ENCODE assay signal across 11 cellular contexts in the genomic region with DNA sequence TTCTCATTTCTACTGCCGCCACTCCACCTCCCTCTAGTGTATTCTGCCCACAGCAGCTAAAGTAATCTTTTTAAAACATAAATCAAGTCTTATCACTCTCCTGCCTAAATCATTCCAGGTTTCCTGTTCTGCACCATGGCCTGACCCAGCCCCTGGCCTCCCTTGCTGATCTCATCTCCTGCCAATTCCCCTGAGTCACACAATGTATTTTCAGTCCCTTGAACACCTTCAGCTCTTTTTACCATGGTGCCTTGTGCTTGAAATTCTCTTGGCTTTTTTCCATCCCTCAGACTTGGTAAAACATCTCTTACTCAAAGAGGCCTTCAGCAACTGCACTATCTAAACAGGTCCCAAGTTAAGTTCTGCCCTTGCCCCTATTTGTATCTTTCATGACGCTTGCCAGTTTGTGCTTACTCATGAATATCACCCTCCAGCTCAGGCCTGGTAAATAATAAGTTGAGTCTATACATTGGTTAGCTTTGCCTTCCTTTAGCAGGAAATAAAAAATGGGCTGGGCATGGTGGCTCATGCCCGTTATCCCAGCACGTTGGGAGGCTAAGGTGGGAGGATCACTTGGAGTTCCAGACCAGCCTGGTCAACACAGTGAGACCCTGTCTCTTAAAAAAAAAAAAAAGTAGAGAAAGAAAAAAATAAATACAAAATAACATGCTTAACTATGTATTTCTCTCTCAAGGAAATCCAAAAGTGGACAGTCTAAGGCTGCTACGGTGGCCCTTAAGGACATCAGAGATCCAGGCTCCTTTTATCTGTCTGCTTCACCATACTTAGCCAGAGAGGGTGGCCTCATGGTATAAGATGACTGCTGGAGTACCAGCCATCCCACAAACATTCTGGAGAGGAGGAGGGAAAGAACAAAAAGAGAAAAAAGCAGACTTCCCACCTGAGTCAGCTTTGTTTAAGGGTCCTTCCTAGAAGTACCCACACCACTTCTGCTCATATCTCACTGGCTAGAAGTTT.
DNase-seq lines count a peak whose midpoint lies in the region; ATAC-seq and TF ChIP-seq lines count a peak whose summit lies in the region.
"Had no signal": no experiment of that assay in that cellular context is flagged by ENCODE, and none has a peak within 500 bp of the region (broad histone marks: within the 10 kb centered on the region; RNA-seq: fewer than 3 reads in every experiment).

No MANE protein-coding gene starts in this region.

- intact Hi-C loops in PC-3 (cut with micrococcal nuclease): no loop called here

- H3K27me3 Mint-ChIP-seq in mesothelial cell of epicardium (ENCODE audit: low read depth): no peaks in the 10 kb centered on the region
- no peaks in the 10 kb centered on the region for H3K27me3 Mint-ChIP-seq in effector memory CD8-positive, alpha-beta T cell
- H3K27me3 Mint-ChIP-seq: activated CD4-positive, alpha-beta T cell treated with anti-CD3 and anti-CD28 coated beads for 36 hours; memory B cell had no signal

- peaks cover 18% of the 10 kb centered on the region for H3K9me3 Mint-ChIP-seq in mesothelial cell of epicardium
- no peaks in the 10 kb centered on the region for H3K9me3 Mint-ChIP-seq in effector memory CD8-positive, alpha-beta T cell
- H3K9me3 Mint-ChIP-seq: memory B cell had no signal

- H3K27ac ChIP-seq in PC-3 (ENCODE audit: low read length) (peak overlapping the region; percentile 72), epithelial cell of prostate (peak overlapping the region; percentile 63)

- peaks cover 17% of the 10 kb centered on the region for H3F3A ChIP-seq in PC-3 (ENCODE audit: low read length, unreplicated experiment)

- peak overlapping the region; percentile 42 for H3K4me2 ChIP-seq in PC-3 (ENCODE audit: low read length)

- POLR2A ChIA-PET in PC-3 (lab: Charles Lee; ENCODE audit: unreplicated experiment) (interaction anchor here (0.6 kb wide), 1 partner anchor 143 kb away, joined by 3 read pairs; no protein-coding TSS in a partner anchor), HEK293T (lab: Yijun Ruan, JAX) (interaction anchor here (0.9 to 1.2 kb wide), 2 partner anchors 62 kb away, joined by 3 read pairs; a partner anchor contains a TSS)

- ATAC-seq in PC-3: peak; percentile 99
- ATAC-seq in GM19328 (IDR thresholded peaks at IDR 0.05; ENCODE audit: unreplicated experiment): no peak
- no peak for ATAC-seq in effector memory CD8-positive, alpha-beta T cell (replicated peaks)
- ATAC-seq: activated CD4-positive, alpha-beta T cell treated with anti-CD3 and anti-CD28 coated beads for 36 hours had no signal

- TF ChIP-seq CTCF in AG09319 (IDR thresholded peaks at IDR 0.05; ENCODE audit: low read depth, low read length) (no peak), PC-3 (conservative IDR thresholded peaks at IDR 0.05; ENCODE audit: low read depth, low read length) (no peak), mesothelial cell of epicardium (IDR thresholded peaks at IDR 0.05; ENCODE audit: unreplicated experiment) (no peak)

- H3K36me3 ChIP-seq in PC-3 (ENCODE audit: low read depth, low read length): peaks cover 49% of the 10 kb centered on the region

- no peak overlapping the region for H3K4me3 ChIP-seq in PC-3 (ENCODE audit: low read length)

- DNase-seq in AG09319 (ENCODE audit: extremely low read depth, low read depth): peak; percentile 23
- peak; percentile 97 for DNase-seq in PC-3
- DNase-seq in epithelial cell of prostate (ENCODE audit: low read depth, low spot score): peak; percentile 49
- DNase-seq in mesothelial cell of epicardium (ENCODE audit: low spot score in 2 of 2, unreplicated experiment in 2 of 2): no peak
- no peak for DNase-seq in HEK293T (ENCODE audit: extremely low spot score)
- no peak for DNase-seq in effector memory CD8-positive, alpha-beta T cell
- DNase-seq in DMS114 treated with DMSO at 0.1 percent for 48 hours (lab: John Stamatoyannopoulos, UW; ENCODE audit: unreplicated experiment): no peak
- DNase-seq: activated CD4-positive, alpha-beta T cell treated with anti-CD3 and anti-CD28 coated beads for 36 hours; DMS153 had no signal

- H4K20me1 ChIP-seq in PC-3 (ENCODE audit: low read length): no peaks in the 10 kb centered on the region

- H2AFZ ChIP-seq in PC-3 (ENCODE audit: low read length): no peak overlapping the region

- peak overlapping the region; percentile 62 for H3K27ac Mint-ChIP-seq in mesothelial cell of epicardium
- peak overlapping the region in 1 of 2 donors; percentile 6 for H3K27ac Mint-ChIP-seq in effector memory CD8-positive, alpha-beta T cell
- H3K27ac Mint-ChIP-seq: activated CD4-positive, alpha-beta T cell treated with anti-CD3 and anti-CD28 coated beads for 36 hours; memory B cell had no signal

- no peaks in the 10 kb centered on the region for H3K9me2 ChIP-seq in PC-3 (replicated peaks; ENCODE audit: low read length)

- BruUV-seq in PC-3 (replicated peaks; lab: Mats Ljungman, UMichigan): no TSS peak

- H3K4me1 ChIP-seq in PC-3 (ENCODE audit: insufficient read depth, low read length): peaks cover 22% of the 10 kb centered on the region

- no peaks in the 10 kb centered on the region for H3K79me2 ChIP-seq in PC-3 (ENCODE audit: low read length)

- peaks cover 5% of the 10 kb centered on the region for H3K4me1 Mint-ChIP-seq in mesothelial cell of epicardium
- H3K4me1 Mint-ChIP-seq in effector memory CD8-positive, alpha-beta T cell (ENCODE audit: low read depth in 2 of 2): peaks cover 2 to 8% of the 10 kb centered on the region in 2 donors
- H3K4me1 Mint-ChIP-seq: activated CD4-positive, alpha-beta T cell treated with anti-CD3 and anti-CD28 coated beads for 36 hours had no signal

- H3K9ac ChIP-seq in PC-3 (ENCODE audit: low read length): peak overlapping the region; percentile 3; the same call in 1 of the 2 replicates

- H3K36me3 Mint-ChIP-seq in mesothelial cell of epicardium: peaks cover 74% of the 10 kb centered on the region
- H3K36me3 Mint-ChIP-seq in effector memory CD8-positive, alpha-beta T cell (ENCODE audit: insufficient read depth): peaks cover 48% of the 10 kb centered on the region

- no peaks in the 10 kb centered on the region for H3K9me3 ChIP-seq in PC-3 (ENCODE audit: low read length)

- H3K27me3 ChIP-seq in PC-3 (ENCODE audit: low read length): no peaks in the 10 kb centered on the region

- CTCF ChIA-PET in PC-3 (lab: Charles Lee) (interaction anchor here (0.6 to 1.4 kb wide), 3 partner anchors 78 to 326 kb away, joined by 3 to 7 read pairs (median 4); no protein-coding TSS in a partner anchor), HEK293T (lab: Yijun Ruan, JAX) (interaction anchor here (0.6 kb wide), 1 partner anchor 14 kb away, joined by 3 read pairs; no protein-coding TSS in a partner anchor)

- no peak overlapping the region for H3K4me3 Mint-ChIP-seq in mesothelial cell of epicardium
- H3K4me3 Mint-ChIP-seq in effector memory CD8-positive, alpha-beta T cell: no peak overlapping the region
- H3K4me3 Mint-ChIP-seq: activated CD4-positive, alpha-beta T cell treated with anti-CD3 and anti-CD28 coated beads for 36 hours; memory B cell had no signal

TF ChIP-seq in HEK293T, 16 proteins besides CTCF, POLR2A, EP300 and RAD21:
- TF ChIP-seq ZNF384 (IDR thresholded peaks at IDR 0.05) (no peak), ARNT (IDR thresholded peaks at IDR 0.05) (no peak), SUZ12 (IDR thresholded peaks at IDR 0.05) (no peak), ELF4 (IDR thresholded peaks at IDR 0.05) (no peak), NFRKB (IDR thresholded peaks at IDR 0.05) (no peak), HDGF (IDR thresholded peaks at IDR 0.05; ENCODE audit: borderline replicate concordance) (no peak), FOXK2 (IDR thresholded peaks at IDR 0.05) (no peak), FOXA1 (IDR thresholded peaks at IDR 0.05) (no peak), TARDBP (IDR thresholded peaks at IDR 0.05) (no peak), L3MBTL2 (conservative IDR thresholded peaks at IDR 0.05) (no peak), CTBP1 (IDR thresholded peaks at IDR 0.05; ENCODE audit: borderline replicate concordance) (no peak), LEF1 (IDR thresholded peaks at IDR 0.05; ENCODE audit: borderline replicate concordance) (no peak)

Comparison
In these comparisons a context has a peak if more than half of its experiments do, and no peak if none do; other contexts are left out.
1. DNase-seq: peak in AG09319 (single experiment), PC-3 (single experiment) and epithelial cell of prostate (single experiment); none in mesothelial cell of epicardium (0 of 2), HEK293T (single experiment), effector memory CD8-positive, alpha-beta T cell (0 of 3) and DMS114 treated with DMSO at 0.1 percent for 48 hours (single experiment).